1 cellular context compared by ENCODE assay signal in the genomic region with DNA sequence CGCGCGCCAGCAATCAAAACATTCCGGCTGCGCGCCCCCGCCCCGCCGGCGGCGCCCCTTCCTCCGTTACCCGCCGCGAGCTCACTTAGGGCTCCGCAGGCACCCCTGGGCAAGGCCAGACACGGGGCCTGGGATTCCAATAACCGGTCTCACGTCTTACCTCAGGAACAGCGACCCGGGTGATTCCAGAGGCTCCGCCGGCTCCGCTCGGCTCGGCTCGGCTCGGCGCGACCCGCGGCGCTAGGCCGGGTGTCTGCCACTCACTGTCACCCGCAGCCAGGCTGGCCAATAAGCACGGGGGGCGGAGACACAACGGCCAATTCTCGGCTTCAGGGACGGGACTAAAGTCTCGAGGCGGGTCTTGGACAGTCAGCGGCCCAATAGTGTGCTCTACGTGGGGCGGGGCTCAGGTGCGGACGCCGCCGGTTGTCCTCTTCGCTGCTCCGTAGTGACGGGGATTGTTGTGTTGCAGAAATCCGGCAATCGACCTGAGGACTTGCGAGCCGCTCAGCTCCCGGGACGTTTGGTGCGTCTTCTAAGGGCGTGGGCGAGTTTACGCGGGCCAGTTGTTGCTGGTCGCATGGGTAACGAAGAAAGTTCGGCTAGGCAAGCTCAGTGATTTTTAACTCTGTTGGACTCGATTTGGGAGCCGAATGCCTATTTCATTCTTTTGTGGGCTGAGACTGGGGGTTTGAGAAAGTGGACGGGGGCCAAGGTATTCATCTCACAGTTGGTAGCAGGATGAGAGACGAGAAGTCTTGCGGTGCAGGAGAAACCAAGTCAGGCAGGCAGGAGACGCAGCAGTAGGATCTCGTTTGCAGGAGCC.
TF ChIP-seq lines count a peak whose summit lies in the region.

A gene with protein sequence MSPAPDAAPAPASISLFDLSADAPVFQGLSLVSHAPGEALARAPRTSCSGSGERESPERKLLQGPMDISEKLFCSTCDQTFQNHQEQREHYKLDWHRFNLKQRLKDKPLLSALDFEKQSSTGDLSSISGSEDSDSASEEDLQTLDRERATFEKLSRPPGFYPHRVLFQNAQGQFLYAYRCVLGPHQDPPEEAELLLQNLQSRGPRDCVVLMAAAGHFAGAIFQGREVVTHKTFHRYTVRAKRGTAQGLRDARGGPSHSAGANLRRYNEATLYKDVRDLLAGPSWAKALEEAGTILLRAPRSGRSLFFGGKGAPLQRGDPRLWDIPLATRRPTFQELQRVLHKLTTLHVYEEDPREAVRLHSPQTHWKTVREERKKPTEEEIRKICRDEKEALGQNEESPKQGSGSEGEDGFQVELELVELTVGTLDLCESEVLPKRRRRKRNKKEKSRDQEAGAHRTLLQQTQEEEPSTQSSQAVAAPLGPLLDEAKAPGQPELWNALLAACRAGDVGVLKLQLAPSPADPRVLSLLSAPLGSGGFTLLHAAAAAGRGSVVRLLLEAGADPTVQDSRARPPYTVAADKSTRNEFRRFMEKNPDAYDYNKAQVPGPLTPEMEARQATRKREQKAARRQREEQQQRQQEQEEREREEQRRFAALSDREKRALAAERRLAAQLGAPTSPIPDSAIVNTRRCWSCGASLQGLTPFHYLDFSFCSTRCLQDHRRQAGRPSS (plus strand): TSS at position 432 of the 826 bp plus-strand sequence. CDS start 452 bp downstream, outside the sequence.
A gene with protein sequence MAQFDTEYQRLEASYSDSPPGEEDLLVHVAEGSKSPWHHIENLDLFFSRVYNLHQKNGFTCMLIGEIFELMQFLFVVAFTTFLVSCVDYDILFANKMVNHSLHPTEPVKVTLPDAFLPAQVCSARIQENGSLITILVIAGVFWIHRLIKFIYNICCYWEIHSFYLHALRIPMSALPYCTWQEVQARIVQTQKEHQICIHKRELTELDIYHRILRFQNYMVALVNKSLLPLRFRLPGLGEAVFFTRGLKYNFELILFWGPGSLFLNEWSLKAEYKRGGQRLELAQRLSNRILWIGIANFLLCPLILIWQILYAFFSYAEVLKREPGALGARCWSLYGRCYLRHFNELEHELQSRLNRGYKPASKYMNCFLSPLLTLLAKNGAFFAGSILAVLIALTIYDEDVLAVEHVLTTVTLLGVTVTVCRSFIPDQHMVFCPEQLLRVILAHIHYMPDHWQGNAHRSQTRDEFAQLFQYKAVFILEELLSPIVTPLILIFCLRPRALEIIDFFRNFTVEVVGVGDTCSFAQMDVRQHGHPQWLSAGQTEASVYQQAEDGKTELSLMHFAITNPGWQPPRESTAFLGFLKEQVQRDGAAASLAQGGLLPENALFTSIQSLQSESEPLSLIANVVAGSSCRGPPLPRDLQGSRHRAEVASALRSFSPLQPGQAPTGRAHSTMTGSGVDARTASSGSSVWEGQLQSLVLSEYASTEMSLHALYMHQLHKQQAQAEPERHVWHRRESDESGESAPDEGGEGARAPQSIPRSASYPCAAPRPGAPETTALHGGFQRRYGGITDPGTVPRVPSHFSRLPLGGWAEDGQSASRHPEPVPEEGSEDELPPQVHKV (minus strand): TSS at position 262 of the 826 bp plus-strand sequence. CDS start 1,612 bp downstream, outside the sequence.

TF ChIP-seq in WTC11, 78 proteins besides CTCF, POLR2A, EP300 and RAD21 (continued from another document):
- TF ChIP-seq, protein P1, sequence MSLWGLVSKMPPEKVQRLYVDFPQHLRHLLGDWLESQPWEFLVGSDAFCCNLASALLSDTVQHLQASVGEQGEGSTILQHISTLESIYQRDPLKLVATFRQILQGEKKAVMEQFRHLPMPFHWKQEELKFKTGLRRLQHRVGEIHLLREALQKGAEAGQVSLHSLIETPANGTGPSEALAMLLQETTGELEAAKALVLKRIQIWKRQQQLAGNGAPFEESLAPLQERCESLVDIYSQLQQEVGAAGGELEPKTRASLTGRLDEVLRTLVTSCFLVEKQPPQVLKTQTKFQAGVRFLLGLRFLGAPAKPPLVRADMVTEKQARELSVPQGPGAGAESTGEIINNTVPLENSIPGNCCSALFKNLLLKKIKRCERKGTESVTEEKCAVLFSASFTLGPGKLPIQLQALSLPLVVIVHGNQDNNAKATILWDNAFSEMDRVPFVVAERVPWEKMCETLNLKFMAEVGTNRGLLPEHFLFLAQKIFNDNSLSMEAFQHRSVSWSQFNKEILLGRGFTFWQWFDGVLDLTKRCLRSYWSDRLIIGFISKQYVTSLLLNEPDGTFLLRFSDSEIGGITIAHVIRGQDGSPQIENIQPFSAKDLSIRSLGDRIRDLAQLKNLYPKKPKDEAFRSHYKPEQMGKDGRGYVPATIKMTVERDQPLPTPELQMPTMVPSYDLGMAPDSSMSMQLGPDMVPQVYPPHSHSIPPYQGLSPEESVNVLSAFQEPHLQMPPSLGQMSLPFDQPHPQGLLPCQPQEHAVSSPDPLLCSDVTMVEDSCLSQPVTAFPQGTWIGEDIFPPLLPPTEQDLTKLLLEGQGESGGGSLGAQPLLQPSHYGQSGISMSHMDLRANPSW (CRISPR knock-in tag; conservative IDR thresholded peaks at IDR 0.05; ENCODE audit: low read depth), result no peak
- peak; percentile 92 for TF ChIP-seq FOXK1 (CRISPR knock-in tag; IDR thresholded peaks at IDR 0.05)
- TF ChIP-seq, protein P2, sequence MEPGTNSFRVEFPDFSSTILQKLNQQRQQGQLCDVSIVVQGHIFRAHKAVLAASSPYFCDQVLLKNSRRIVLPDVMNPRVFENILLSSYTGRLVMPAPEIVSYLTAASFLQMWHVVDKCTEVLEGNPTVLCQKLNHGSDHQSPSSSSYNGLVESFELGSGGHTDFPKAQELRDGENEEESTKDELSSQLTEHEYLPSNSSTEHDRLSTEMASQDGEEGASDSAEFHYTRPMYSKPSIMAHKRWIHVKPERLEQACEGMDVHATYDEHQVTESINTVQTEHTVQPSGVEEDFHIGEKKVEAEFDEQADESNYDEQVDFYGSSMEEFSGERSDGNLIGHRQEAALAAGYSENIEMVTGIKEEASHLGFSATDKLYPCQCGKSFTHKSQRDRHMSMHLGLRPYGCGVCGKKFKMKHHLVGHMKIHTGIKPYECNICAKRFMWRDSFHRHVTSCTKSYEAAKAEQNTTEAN (CRISPR knock-in tag; IDR thresholded peaks at IDR 0.05), result no peak
